1 cellular context compared by ENCODE assay signal in the genomic region with DNA sequence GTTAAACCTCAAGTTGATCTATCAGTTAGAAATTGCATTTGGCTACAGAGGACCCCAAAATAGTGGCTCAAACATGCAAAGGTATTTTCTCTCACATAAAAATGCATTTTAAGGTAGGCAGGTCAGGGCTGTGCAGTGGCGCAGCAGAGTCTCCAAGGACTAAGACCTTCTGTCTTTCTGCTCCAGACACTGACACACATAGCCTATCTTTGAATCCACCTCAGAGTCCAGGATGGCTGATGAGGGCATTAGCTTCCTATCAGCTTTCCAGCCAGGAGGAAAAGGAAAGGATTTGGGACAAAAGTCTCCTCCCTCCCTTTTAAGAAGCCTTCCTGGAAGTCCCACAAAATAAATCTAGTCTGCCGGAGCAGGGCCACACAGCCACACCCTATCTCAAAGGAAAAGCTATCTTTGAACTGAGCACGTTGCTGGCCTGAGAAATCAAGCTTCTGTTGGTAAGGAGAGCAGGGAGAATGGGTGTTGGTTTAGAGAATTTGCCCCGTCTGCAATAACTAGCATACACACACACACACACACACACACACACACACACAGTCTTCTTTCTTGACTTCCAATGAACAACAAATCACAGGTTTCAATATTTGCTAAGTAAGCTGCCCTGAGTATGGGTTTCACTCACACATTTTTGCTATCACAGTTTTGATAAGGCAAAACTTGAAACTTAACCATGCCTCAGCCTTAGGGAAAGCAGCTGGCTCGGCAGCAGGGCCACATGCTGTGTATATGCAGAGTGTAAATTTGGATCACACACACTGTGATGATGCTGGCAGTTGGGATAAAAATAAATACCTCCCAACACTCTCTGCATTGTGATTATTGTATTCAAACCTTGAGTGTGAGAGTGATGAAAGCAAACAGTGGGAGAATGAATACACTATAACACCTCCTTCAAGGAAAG.
TF ChIP-seq lines count a peak whose summit lies in the region.

No MANE protein-coding gene starts in this region.

TF ChIP-seq in HEK293, 187 proteins besides CTCF, POLR2A, EP300 and RAD21 (continued from another document):
- no peak for TF ChIP-seq ZNF211 (tag by site-specific recombination; IDR thresholded peaks at IDR 0.05; ENCODE audit: low read depth)
- no peak for TF ChIP-seq ZNF654 (tag by site-specific recombination; IDR thresholded peaks at IDR 0.05; ENCODE audit: low read depth)
